Comparison of ENCODE assay signal across 8 cellular contexts in the genomic region with DNA sequence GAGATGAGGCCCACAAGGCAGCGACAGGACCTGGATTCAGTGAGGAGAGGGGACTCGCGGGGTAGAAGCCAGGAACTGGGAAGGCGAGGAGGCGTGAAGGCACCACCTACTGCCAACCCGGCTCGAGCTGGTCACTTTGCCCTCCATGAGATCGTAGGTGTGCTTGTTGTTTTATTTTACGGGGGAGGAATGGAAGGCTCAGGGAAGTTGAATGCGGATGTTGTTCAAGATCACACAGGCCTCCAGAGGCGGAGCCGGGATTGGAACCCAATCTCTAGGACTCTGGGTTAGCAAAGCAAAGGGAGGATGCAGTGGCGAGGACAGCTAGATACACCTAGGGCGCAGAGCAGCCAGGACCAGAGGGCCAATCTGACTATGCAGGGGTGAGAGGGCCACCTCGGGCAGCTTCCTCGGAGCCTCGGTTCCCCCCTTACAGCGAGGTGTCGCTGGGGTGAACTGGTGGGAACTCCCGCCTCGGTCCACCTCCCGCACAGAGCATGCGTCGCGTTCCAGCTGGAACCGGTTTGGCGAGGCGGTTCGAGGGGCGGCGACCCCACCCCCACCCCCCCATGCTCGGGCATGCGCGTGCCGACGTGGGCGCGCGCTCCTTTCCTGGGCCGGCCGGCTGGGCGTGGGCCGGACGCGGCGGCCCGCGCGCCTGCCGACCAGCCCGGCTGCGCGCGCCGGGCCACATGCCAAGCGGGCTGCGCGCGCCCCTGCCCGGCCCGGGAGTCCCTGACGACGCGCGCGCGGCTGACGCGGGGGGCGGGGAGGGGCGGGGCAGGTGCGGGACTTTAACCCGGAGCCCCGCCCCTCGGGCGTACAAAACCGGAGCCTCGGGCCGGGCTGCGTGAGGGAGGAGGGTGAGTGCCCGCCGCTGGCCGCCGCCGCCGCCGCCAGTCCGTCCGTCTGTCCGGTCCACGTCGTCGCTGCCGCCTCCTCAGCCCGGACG.
A peak's percentile ranks its signal among the peaks of the same experiment; 100 is the strongest.
DNase-seq lines count a peak whose midpoint lies in the region; ATAC-seq, FAIRE-seq and TF ChIP-seq lines count a peak whose summit lies in the region.

No MANE protein-coding gene starts in this region.

- ATAC-seq in HG02588 (IDR thresholded peaks at IDR 0.05; ENCODE audit: unreplicated experiment) (peak; percentile 55), Right ventricle myocardium inferior (peak; percentile 76), pancreas (peak; percentile 78 to 83 (median 80))

- H3K36me3 ChIP-seq in pancreas (no peaks in the 10 kb centered on the region), thymus (ENCODE audit: control insufficient read depth, insufficient read depth) (no peaks in the 10 kb centered on the region)

- peaks cover 46% of the 10 kb centered on the region for H3K4me1 Mint-ChIP-seq in activated naive CD8-positive, alpha-beta T cell treated with anti-CD3 and anti-CD28 coated beads for 36 hours

- no peak for FAIRE-seq in pancreas (lab: Jason Lieb, UNC)

- H3K27ac ChIP-seq in pancreas, result peak overlapping the region; percentile 91 to 97 (median 95)
- H3K27ac ChIP-seq in thymus (ENCODE audit: low read depth), result peak overlapping the region; percentile 96

- no peaks in the 10 kb centered on the region for H3K27me3 Mint-ChIP-seq in activated naive CD8-positive, alpha-beta T cell treated with anti-CD3 and anti-CD28 coated beads for 36 hours

- peak overlapping the region; percentile 71 for H3K4me3 Mint-ChIP-seq in activated naive CD8-positive, alpha-beta T cell treated with anti-CD3 and anti-CD28 coated beads for 36 hours

- TF ChIP-seq CTCF in GM10266 (IDR thresholded peaks at IDR 0.05; ENCODE audit: control insufficient read depth, insufficient read depth, low read depth, missing control alignments) (no peak), pancreas (IDR thresholded peaks at IDR 0.05) (no peak)

- no peaks in the 10 kb centered on the region for H3K27me3 ChIP-seq in pancreas
- no peaks in the 10 kb centered on the region for H3K27me3 ChIP-seq in thymus (ENCODE audit: control insufficient read depth, insufficient read depth)

- H3K4me3 ChIP-seq in pancreas (peak overlapping the region in 3 of 4 donors; percentile 56 to 90 (median 86)), thymus (ENCODE audit: low read length) (peak overlapping the region; percentile 62)

- intact Hi-C loops in Right ventricle myocardium inferior (cut with DNase I), result loop anchor here (5.0 to 10.0 kb wide), 3 partner anchors 36 to 484 kb away; partner anchors contain the start of gene RAB5IF
- intact Hi-C loops in pancreas (cut with DNase I), result no loop called here

- H3K4me1 ChIP-seq in pancreas (peaks cover 19 to 30% (median 23%) of the 10 kb centered on the region in 3 donors), thymus (ENCODE audit: control insufficient read depth, insufficient read depth, low read length) (peaks cover 8% of the 10 kb centered on the region)

- no peaks in the 10 kb centered on the region for H3K9me3 Mint-ChIP-seq in activated naive CD8-positive, alpha-beta T cell treated with anti-CD3 and anti-CD28 coated beads for 36 hours

- peak overlapping the region; percentile 64 for H3K27ac Mint-ChIP-seq in activated naive CD8-positive, alpha-beta T cell treated with anti-CD3 and anti-CD28 coated beads for 36 hours

- H3K9me3 ChIP-seq in pancreas (no peaks in the 10 kb centered on the region), thymus (ENCODE audit: control insufficient read depth) (no peaks in the 10 kb centered on the region)

- H3K36me3 Mint-ChIP-seq in activated naive CD8-positive, alpha-beta T cell treated with anti-CD3 and anti-CD28 coated beads for 36 hours, result no peaks in the 10 kb centered on the region

- WGBS in pancreas, 2 donors, result 6 to 13% methylated on average over 45 to 95 of the region's 96 CpGs
- 13% methylated on average over 95 of the region's 96 CpGs for WGBS in thymus

- DNase-seq in GM10266 (ENCODE audit: extremely low spot score) (peak; percentile 97), NCI-H1048 (lab: John Stamatoyannopoulos, UW) (peak; percentile 78), SKM-1 treated with dmso at 0.1 percent for 144 hours (lab: John Stamatoyannopoulos, UW; ENCODE audit: unreplicated experiment) (peak; percentile 92), Right ventricle myocardium inferior (ENCODE audit: missing footprints) (peak; percentile 97), pancreas (peak; percentile 90 to 97 (median 94))
- DNase-seq in activated naive CD8-positive, alpha-beta T cell treated with anti-CD3 and anti-CD28 coated beads for 36 hours, result peak; percentile 89

Comparison
In these comparisons a context has a peak if more than half of its experiments do, and no peak if none do; other contexts are left out.
1. Peak in every context shown above with its lines: DNase-seq, ATAC-seq, H3K4me3 ChIP-seq and H3K27ac ChIP-seq.